Comparison of ENCODE assay signal across 16 cellular contexts in genomic region chr7:37757563-37757962, GRCh38.
DNase-seq lines count a peak whose midpoint lies in the region; ATAC-seq and TF ChIP-seq lines count a peak whose summit lies in the region.
"Had no signal": no experiment of that assay in that cellular context is flagged by ENCODE, and none has a peak within 500 bp of the region (broad histone marks: within the 10 kb centered on the region; RNA-seq: fewer than 3 reads in every experiment).

No MANE protein-coding gene starts in this region.

- no peak overlapping the region for H2BK15ac ChIP-seq in mesendoderm (replicated peaks; ENCODE audit: low read depth)

- no peak overlapping the region for H3K9ac ChIP-seq in mesendoderm (ENCODE audit: low read length)

- no peak overlapping the region for H3K4me3 Mint-ChIP-seq in activated naive CD8-positive, alpha-beta T cell treated with anti-CD3 and anti-CD28 coated beads, Interleukin-2, amount 10 ng/mL, durations not matched to agents 7 days and 5 days
- H3K4me3 Mint-ChIP-seq in activated naive CD8-positive, alpha-beta T cell treated with anti-CD3 and anti-CD28 coated beads for 36 hours: no peak overlapping the region
- H3K4me3 Mint-ChIP-seq in effector memory CD8-positive, alpha-beta T cell: peak overlapping the region in 1 of 2 donors; percentile 7
- H3K4me3 Mint-ChIP-seq in stimulated activated effector memory CD8-positive, alpha-beta T cell treated with anti-CD3 and anti-CD28 coated beads, Interleukin-12 subunit alpha, Interleukin-12 subunit beta, amount 100 ng/mL, for 72 hours: no peak overlapping the region
- H3K4me3 Mint-ChIP-seq: CD4-positive, alpha-beta memory T cell; H9 had no signal

- H3K36me3 ChIP-seq in upper lobe of right lung (no peaks in the 10 kb centered on the region), mesendoderm (ENCODE audit: control insufficient read depth, insufficient read depth, low read length) (no peaks in the 10 kb centered on the region)

- H2AK5ac ChIP-seq in mesendoderm (ENCODE audit: low read length): no peak overlapping the region

- H4K5ac ChIP-seq in mesendoderm (ENCODE audit: low read length): no peak overlapping the region

- H3K27ac Mint-ChIP-seq in activated naive CD8-positive, alpha-beta T cell treated with anti-CD3 and anti-CD28 coated beads, Interleukin-2, amount 10 ng/mL, durations not matched to agents 7 days and 5 days: no peak overlapping the region
- H3K27ac Mint-ChIP-seq in activated naive CD8-positive, alpha-beta T cell treated with anti-CD3 and anti-CD28 coated beads for 36 hours: no peak overlapping the region
- H3K27ac Mint-ChIP-seq in effector memory CD8-positive, alpha-beta T cell: peak overlapping the region; percentile 10 to 50
- H3K27ac Mint-ChIP-seq in stimulated activated effector memory CD8-positive, alpha-beta T cell treated with anti-CD3 and anti-CD28 coated beads, Interleukin-12 subunit alpha, Interleukin-12 subunit beta, amount 100 ng/mL, for 72 hours: peak overlapping the region; percentile 30
- H3K27ac Mint-ChIP-seq: CD4-positive, alpha-beta memory T cell; H9 had no signal

- H3K27me3 ChIP-seq in upper lobe of right lung (no peaks in the 10 kb centered on the region), mesendoderm (ENCODE audit: insufficient read depth, low read length, poor library complexity) (no peaks in the 10 kb centered on the region)

- no peak overlapping the region for H3K4ac ChIP-seq in mesendoderm (ENCODE audit: low read depth, low read length)

- no peak overlapping the region for H3K18ac ChIP-seq in mesendoderm (ENCODE audit: low read length)

- H2BK120ac ChIP-seq in mesendoderm (ENCODE audit: low read depth, low read length): no peak overlapping the region

- intact Hi-C loops in upper lobe of right lung (cut with DNase I): no loop called here

- H3K27ac ChIP-seq in upper lobe of right lung (no peak overlapping the region), mesendoderm (ENCODE audit: low read depth, low read length) (no peak overlapping the region)

- peaks cover 21% of the 10 kb centered on the region for H3K27me3 Mint-ChIP-seq in activated naive CD8-positive, alpha-beta T cell treated with anti-CD3 and anti-CD28 coated beads, Interleukin-2, amount 10 ng/mL, durations not matched to agents 7 days and 5 days
- peaks cover 25% of the 10 kb centered on the region for H3K27me3 Mint-ChIP-seq in activated naive CD8-positive, alpha-beta T cell treated with anti-CD3 and anti-CD28 coated beads for 36 hours
- H3K27me3 Mint-ChIP-seq in effector memory CD8-positive, alpha-beta T cell: peaks cover 5 to 7% of the 10 kb centered on the region in 2 donors

- no peak overlapping the region for H2BK5ac ChIP-seq in mesendoderm (ENCODE audit: low read length)

- H3K4me3 ChIP-seq in upper lobe of right lung: no peak overlapping the region
- H3K4me3 ChIP-seq in mesendoderm (ENCODE audit: low read length): no peak overlapping the region

- POLR2A ChIA-PET in activated naive CD8-positive, alpha-beta T cell treated with anti-CD3 and anti-CD28 coated beads, Interleukin-2, amount 10 ng/mL, durations not matched to agents 7 days and 5 days (lab: Charles Lee): no interaction called here

- peak; percentile 26 for ATAC-seq in activated naive CD8-positive, alpha-beta T cell treated with anti-CD3 and anti-CD28 coated beads, Interleukin-2, amount 10 ng/mL, durations not matched to agents 7 days and 5 days (ENCODE audit: low read depth)
- peak; percentile 37 for ATAC-seq in effector memory CD8-positive, alpha-beta T cell (replicated peaks)
- no peak for ATAC-seq in stimulated activated effector memory CD8-positive, alpha-beta T cell treated with anti-CD3 and anti-CD28 coated beads, Interleukin-12 subunit alpha, Interleukin-12 subunit beta, amount 100 ng/mL, for 72 hours
- ATAC-seq in upper lobe of right lung: no peak
- no peak for ATAC-seq in GM21423 (IDR thresholded peaks at IDR 0.05; ENCODE audit: unreplicated experiment)

- H3K79me2 ChIP-seq in mesendoderm (ENCODE audit: control insufficient read depth, insufficient read depth, low read length): no peaks in the 10 kb centered on the region

- H3K4me1 ChIP-seq in upper lobe of right lung: no peaks in the 10 kb centered on the region
- H3K4me1 ChIP-seq in mesendoderm (ENCODE audit: control insufficient read depth, low read depth, low read length): no peaks in the 10 kb centered on the region

- H3K9me3 Mint-ChIP-seq in activated naive CD8-positive, alpha-beta T cell treated with anti-CD3 and anti-CD28 coated beads, Interleukin-2, amount 10 ng/mL, durations not matched to agents 7 days and 5 days: peaks cover 1% of the 10 kb centered on the region
- no peaks in the 10 kb centered on the region for H3K9me3 Mint-ChIP-seq in activated naive CD8-positive, alpha-beta T cell treated with anti-CD3 and anti-CD28 coated beads for 36 hours
- H3K9me3 Mint-ChIP-seq in effector memory CD8-positive, alpha-beta T cell: no peaks in the 10 kb centered on the region
- H3K9me3 Mint-ChIP-seq in stimulated activated effector memory CD8-positive, alpha-beta T cell treated with anti-CD3 and anti-CD28 coated beads, Interleukin-12 subunit alpha, Interleukin-12 subunit beta, amount 100 ng/mL, for 72 hours: no peaks in the 10 kb centered on the region
- H3K9me3 Mint-ChIP-seq: CD4-positive, alpha-beta memory T cell; H9 had no signal

- no peak for DNase-seq in activated naive CD8-positive, alpha-beta T cell treated with anti-CD3 and anti-CD28 coated beads, Interleukin-2, amount 10 ng/mL, durations not matched to agents 7 days and 5 days
- no peak for DNase-seq in activated naive CD8-positive, alpha-beta T cell treated with anti-CD3 and anti-CD28 coated beads for 36 hours
- DNase-seq in OCI-M1 (lab: John Stamatoyannopoulos, UW) (peak; percentile 64), upper lobe of right lung (no peak), mesendoderm (no peak)
- no peak for DNase-seq in effector memory CD8-positive, alpha-beta T cell
- no peak for DNase-seq in stimulated activated effector memory CD8-positive, alpha-beta T cell treated with anti-CD3 and anti-CD28 coated beads, Interleukin-12 subunit alpha, Interleukin-12 subunit beta, amount 100 ng/mL, for 72 hours (ENCODE audit: low spot score in 2 of 2)
- DNase-seq: 8988T; C1 segment of cervical spinal cord; CD4-positive, alpha-beta memory T cell; DMS153; DMS79 treated with DMSO at 0.1 percent for 48 hours; EL; GOT3; H9 had no signal

- H3K56ac ChIP-seq in mesendoderm (ENCODE audit: low read length): no peak overlapping the region

- no peak overlapping the region for H3K23ac ChIP-seq in mesendoderm (ENCODE audit: low read length)

- H3K9me3 ChIP-seq in upper lobe of right lung: no peaks in the 10 kb centered on the region

- no CpG with 5 or more reads among the region's 3 CpGs for WGBS in mesendoderm (ENCODE audit: extremely low coverage, insufficient coverage, low lambda C conversion rate)

- no peak overlapping the region for H4K8ac ChIP-seq in mesendoderm (ENCODE audit: low read depth, low read length)

- H3K36me3 Mint-ChIP-seq in activated naive CD8-positive, alpha-beta T cell treated with anti-CD3 and anti-CD28 coated beads, Interleukin-2, amount 10 ng/mL, durations not matched to agents 7 days and 5 days: no peaks in the 10 kb centered on the region
- H3K36me3 Mint-ChIP-seq in activated naive CD8-positive, alpha-beta T cell treated with anti-CD3 and anti-CD28 coated beads for 36 hours: no peaks in the 10 kb centered on the region
- H3K36me3 Mint-ChIP-seq in effector memory CD8-positive, alpha-beta T cell (ENCODE audit: insufficient read depth): no peaks in the 10 kb centered on the region
- H3K36me3 Mint-ChIP-seq in stimulated activated effector memory CD8-positive, alpha-beta T cell treated with anti-CD3 and anti-CD28 coated beads, Interleukin-12 subunit alpha, Interleukin-12 subunit beta, amount 100 ng/mL, for 72 hours: no peaks in the 10 kb centered on the region
- H3K36me3 Mint-ChIP-seq: CD4-positive, alpha-beta memory T cell had no signal

- no peak overlapping the region for H3K4me2 ChIP-seq in mesendoderm (ENCODE audit: low read length)

- no peaks in the 10 kb centered on the region for H3K79me1 ChIP-seq in mesendoderm (ENCODE audit: low read length)

- no peak for TF ChIP-seq CTCF in upper lobe of right lung (IDR thresholded peaks at IDR 0.05)

- H3K4me1 Mint-ChIP-seq in activated naive CD8-positive, alpha-beta T cell treated with anti-CD3 and anti-CD28 coated beads, Interleukin-2, amount 10 ng/mL, durations not matched to agents 7 days and 5 days: peaks cover 5% of the 10 kb centered on the region
- no peaks in the 10 kb centered on the region for H3K4me1 Mint-ChIP-seq in activated naive CD8-positive, alpha-beta T cell treated with anti-CD3 and anti-CD28 coated beads for 36 hours
- peaks cover 2 to 6% of the 10 kb centered on the region in 2 donors for H3K4me1 Mint-ChIP-seq in effector memory CD8-positive, alpha-beta T cell (ENCODE audit: low read depth in 2 of 2)
- H3K4me1 Mint-ChIP-seq in stimulated activated effector memory CD8-positive, alpha-beta T cell treated with anti-CD3 and anti-CD28 coated beads, Interleukin-12 subunit alpha, Interleukin-12 subunit beta, amount 100 ng/mL, for 72 hours: no peaks in the 10 kb centered on the region
- H3K4me1 Mint-ChIP-seq: CD4-positive, alpha-beta memory T cell had no signal

Comparison
In these comparisons a context has a peak if more than half of its experiments do, and no peak if none do; other contexts are left out.
1. ATAC-seq: peak in activated naive CD8-positive, alpha-beta T cell treated with anti-CD3 and anti-CD28 coated beads, Interleukin-2, amount 10 ng/mL, durations not matched to agents 7 days and 5 days (single experiment) and effector memory CD8-positive, alpha-beta T cell (single experiment); none in stimulated activated effector memory CD8-positive, alpha-beta T cell treated with anti-CD3 and anti-CD28 coated beads, Interleukin-12 subunit alpha, Interleukin-12 subunit beta, amount 100 ng/mL, for 72 hours (single experiment), upper lobe of right lung (single experiment) and GM21423 (single experiment).
2. H3K27ac Mint-ChIP-seq: peak in effector memory CD8-positive, alpha-beta T cell (2 of 2) and stimulated activated effector memory CD8-positive, alpha-beta T cell treated with anti-CD3 and anti-CD28 coated beads, Interleukin-12 subunit alpha, Interleukin-12 subunit beta, amount 100 ng/mL, for 72 hours (single experiment); none in activated naive CD8-positive, alpha-beta T cell treated with anti-CD3 and anti-CD28 coated beads, Interleukin-2, amount 10 ng/mL, durations not matched to agents 7 days and 5 days (single experiment) and activated naive CD8-positive, alpha-beta T cell treated with anti-CD3 and anti-CD28 coated beads for 36 hours (single experiment).